1 cellular context compared by ENCODE assay signal in genomic region chr21:43789276-43790052, GRCh38.
A peak's percentile ranks its signal among the peaks of the same experiment; 100 is the strongest.
TF ChIP-seq lines count a peak whose summit lies in the region.

RRP1 (plus strand) TSS chr21:43789577; CDS start chr21:43789630, 53 bp downstream.

TF ChIP-seq in HepG2, 621 proteins besides CTCF, POLR2A, EP300 and RAD21 (continued from another document and continues in another):
- TF ChIP-seq ZBTB49 (CRISPR knock-in tag; IDR thresholded peaks at IDR 0.05; ENCODE audit: borderline replicate concordance), result 0 out of 2 replicates have a peak, but pooled peaks have one; percentile 9
- TF ChIP-seq MIXL1 (CRISPR knock-in tag; IDR thresholded peaks at IDR 0.05), result peak; percentile 37; the same call in 1 of the 2 replicates
- TF ChIP-seq, protein P1, sequence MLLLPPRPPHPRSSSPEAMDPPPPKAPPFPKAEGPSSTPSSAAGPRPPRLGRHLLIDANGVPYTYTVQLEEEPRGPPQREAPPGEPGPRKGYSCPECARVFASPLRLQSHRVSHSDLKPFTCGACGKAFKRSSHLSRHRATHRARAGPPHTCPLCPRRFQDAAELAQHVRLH (CRISPR knock-in tag; IDR thresholded peaks at IDR 0.05; ENCODE audit: borderline replicate concordance, low read depth), result peak; percentile 75; the same call in 1 of the 2 replicates
- peak; percentile 84 for TF ChIP-seq GABPB1 (CRISPR knock-in tag; IDR thresholded peaks at IDR 0.05)
- TF ChIP-seq ZNF543 (CRISPR knock-in tag; IDR thresholded peaks at IDR 0.05), result no peak; the same call in 1 of the 2 replicates
- TF ChIP-seq SATB2 (CRISPR knock-in tag; IDR thresholded peaks at IDR 0.05), result no peak
- TF ChIP-seq ZNF274 (CRISPR knock-in tag; IDR thresholded peaks at IDR 0.05), result peak; percentile 44
- no peak for TF ChIP-seq ZNF232 (CRISPR knock-in tag; IDR thresholded peaks at IDR 0.05; ENCODE audit: borderline replicate concordance)
- no peak for TF ChIP-seq FLYWCH1 (CRISPR knock-in tag; IDR thresholded peaks at IDR 0.05)
- peak; percentile 80; the same call in 1 of the 2 replicates for TF ChIP-seq ZBTB7A (CRISPR knock-in tag; IDR thresholded peaks at IDR 0.05)
- TF ChIP-seq MTA3 (CRISPR knock-in tag; IDR thresholded peaks at IDR 0.05), result no peak
- TF ChIP-seq ZZZ3 (CRISPR knock-in tag; IDR thresholded peaks at IDR 0.05; ENCODE audit: borderline replicate concordance), result no peak
- TF ChIP-seq ZNF530 (CRISPR knock-in tag; IDR thresholded peaks at IDR 0.05; ENCODE audit: low read depth), result no peak
- TF ChIP-seq, protein P2, sequence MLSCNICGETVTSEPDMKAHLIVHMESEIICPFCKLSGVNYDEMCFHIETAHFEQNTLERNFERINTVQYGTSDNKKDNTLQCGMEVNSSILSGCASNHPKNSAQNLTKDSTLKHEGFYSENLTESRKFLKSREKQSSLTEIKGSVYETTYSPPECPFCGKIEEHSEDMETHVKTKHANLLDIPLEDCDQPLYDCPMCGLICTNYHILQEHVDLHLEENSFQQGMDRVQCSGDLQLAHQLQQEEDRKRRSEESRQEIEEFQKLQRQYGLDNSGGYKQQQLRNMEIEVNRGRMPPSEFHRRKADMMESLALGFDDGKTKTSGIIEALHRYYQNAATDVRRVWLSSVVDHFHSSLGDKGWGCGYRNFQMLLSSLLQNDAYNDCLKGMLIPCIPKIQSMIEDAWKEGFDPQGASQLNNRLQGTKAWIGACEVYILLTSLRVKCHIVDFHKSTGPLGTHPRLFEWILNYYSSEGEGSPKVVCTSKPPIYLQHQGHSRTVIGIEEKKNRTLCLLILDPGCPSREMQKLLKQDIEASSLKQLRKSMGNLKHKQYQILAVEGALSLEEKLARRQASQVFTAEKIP (CRISPR knock-in tag; IDR thresholded peaks at IDR 0.05; ENCODE audit: borderline replicate concordance), result no peak
- TF ChIP-seq, protein P3, sequence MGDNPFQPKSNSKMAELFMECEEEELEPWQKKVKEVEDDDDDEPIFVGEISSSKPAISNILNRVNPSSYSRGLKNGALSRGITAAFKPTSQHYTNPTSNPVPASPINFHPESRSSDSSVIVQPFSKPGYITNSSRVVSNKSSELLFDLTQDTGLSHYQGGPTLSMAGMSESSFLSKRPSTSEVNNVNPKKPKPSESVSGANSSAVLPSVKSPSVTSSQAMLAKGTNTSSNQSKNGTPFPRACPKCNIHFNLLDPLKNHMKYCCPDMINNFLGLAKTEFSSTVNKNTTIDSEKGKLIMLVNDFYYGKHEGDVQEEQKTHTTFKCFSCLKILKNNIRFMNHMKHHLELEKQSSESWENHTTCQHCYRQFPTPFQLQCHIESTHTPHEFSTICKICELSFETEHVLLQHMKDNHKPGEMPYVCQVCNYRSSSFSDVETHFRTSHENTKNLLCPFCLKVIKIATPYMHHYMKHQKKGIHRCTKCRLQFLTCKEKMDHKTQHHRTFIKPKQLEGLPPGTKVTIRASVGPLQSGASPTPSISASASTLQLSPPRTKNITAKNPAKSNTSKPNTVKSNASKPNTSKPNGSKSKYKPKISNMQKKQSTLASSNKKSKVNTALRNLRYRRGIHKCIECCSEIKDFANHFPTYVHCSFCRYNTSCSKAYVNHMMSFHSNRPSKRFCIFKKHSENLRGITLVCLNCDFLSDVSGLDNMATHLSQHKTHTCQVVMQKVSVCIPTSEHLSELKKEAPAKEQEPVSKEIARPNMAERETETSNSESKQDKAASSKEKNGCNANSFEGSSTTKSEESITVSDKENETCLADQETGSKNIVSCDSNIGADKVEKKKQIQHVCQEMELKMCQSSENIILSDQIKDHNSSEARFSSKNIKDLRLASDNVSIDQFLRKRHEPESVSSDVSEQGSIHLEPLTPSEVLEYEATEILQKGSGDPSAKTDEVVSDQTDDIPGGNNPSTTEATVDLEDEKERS (CRISPR knock-in tag; IDR thresholded peaks at IDR 0.05), result no peak
- TF ChIP-seq, protein P4, sequence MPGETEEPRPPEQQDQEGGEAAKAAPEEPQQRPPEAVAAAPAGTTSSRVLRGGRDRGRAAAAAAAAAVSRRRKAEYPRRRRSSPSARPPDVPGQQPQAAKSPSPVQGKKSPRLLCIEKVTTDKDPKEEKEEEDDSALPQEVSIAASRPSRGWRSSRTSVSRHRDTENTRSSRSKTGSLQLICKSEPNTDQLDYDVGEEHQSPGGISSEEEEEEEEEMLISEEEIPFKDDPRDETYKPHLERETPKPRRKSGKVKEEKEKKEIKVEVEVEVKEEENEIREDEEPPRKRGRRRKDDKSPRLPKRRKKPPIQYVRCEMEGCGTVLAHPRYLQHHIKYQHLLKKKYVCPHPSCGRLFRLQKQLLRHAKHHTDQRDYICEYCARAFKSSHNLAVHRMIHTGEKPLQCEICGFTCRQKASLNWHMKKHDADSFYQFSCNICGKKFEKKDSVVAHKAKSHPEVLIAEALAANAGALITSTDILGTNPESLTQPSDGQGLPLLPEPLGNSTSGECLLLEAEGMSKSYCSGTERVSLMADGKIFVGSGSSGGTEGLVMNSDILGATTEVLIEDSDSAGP (CRISPR knock-in tag; IDR thresholded peaks at IDR 0.05; ENCODE audit: borderline replicate concordance), result peak; percentile 68
- TF ChIP-seq ZNF235 (CRISPR knock-in tag; IDR thresholded peaks at IDR 0.05; ENCODE audit: borderline replicate concordance), result peak; percentile 96
- peak; percentile 97 for TF ChIP-seq SAP130 (CRISPR knock-in tag; IDR thresholded peaks at IDR 0.05; ENCODE audit: low read depth)
- TF ChIP-seq KDM6A (CRISPR knock-in tag; IDR thresholded peaks at IDR 0.05; ENCODE audit: low read depth), result no peak
- no peak for TF ChIP-seq TEAD2 (CRISPR knock-in tag; IDR thresholded peaks at IDR 0.05)
- TF ChIP-seq PBX2 (CRISPR knock-in tag; IDR thresholded peaks at IDR 0.05), result no peak
- TF ChIP-seq ARNT (IDR thresholded peaks at IDR 0.05), result no peak
- TF ChIP-seq ZFX (CRISPR knock-in tag; IDR thresholded peaks at IDR 0.05; ENCODE audit: low read depth), result peak; percentile 83
- TF ChIP-seq MBD4 (IDR thresholded peaks at IDR 0.05; ENCODE audit: borderline replicate concordance, low read length), result no peak
- no peak for TF ChIP-seq ZNF468 (CRISPR knock-in tag; IDR thresholded peaks at IDR 0.05)
- TF ChIP-seq ZXDC (CRISPR knock-in tag; IDR thresholded peaks at IDR 0.05), result no peak
- TF ChIP-seq NFYC (CRISPR knock-in tag; IDR thresholded peaks at IDR 0.05), result peak; percentile 42; the same call in 1 of the 2 replicates
- TF ChIP-seq ZMYM2 (CRISPR knock-in tag; IDR thresholded peaks at IDR 0.05), result no peak
- TF ChIP-seq GMEB2 (CRISPR knock-in tag; IDR thresholded peaks at IDR 0.05; ENCODE audit: low read depth), result 0 out of 2 replicates have a peak, but pooled peaks have one; percentile 42
- TF ChIP-seq THAP8 (CRISPR knock-in tag; IDR thresholded peaks at IDR 0.05; ENCODE audit: borderline replicate concordance), result no peak
- TF ChIP-seq RNF219 (CRISPR knock-in tag; IDR thresholded peaks at IDR 0.05), result no peak
- no peak for TF ChIP-seq ZBTB21 (CRISPR knock-in tag; IDR thresholded peaks at IDR 0.05)
- no peak for TF ChIP-seq JDP2 (CRISPR knock-in tag; IDR thresholded peaks at IDR 0.05; ENCODE audit: borderline replicate concordance)
- TF ChIP-seq ZNF138 (CRISPR knock-in tag; IDR thresholded peaks at IDR 0.05; ENCODE audit: low read depth), result no peak
- TF ChIP-seq, protein P5, sequence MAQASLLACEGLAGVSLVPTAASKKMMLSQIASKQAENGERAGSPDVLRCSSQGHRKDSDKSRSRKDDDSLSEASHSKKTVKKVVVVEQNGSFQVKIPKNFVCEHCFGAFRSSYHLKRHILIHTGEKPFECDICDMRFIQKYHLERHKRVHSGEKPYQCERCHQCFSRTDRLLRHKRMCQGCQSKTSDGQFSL (CRISPR knock-in tag; IDR thresholded peaks at IDR 0.05), result no peak
- TF ChIP-seq HNRNPUL1 (IDR thresholded peaks at IDR 0.05; ENCODE audit: low read depth, low read length), result no peak
- TF ChIP-seq ZBTB10 (CRISPR knock-in tag; IDR thresholded peaks at IDR 0.05; ENCODE audit: borderline replicate concordance), result no peak
- TF ChIP-seq HDAC6 (IDR thresholded peaks at IDR 0.05; ENCODE audit: low read depth, low read length), result no peak
- TF ChIP-seq RFX1 (IDR thresholded peaks at IDR 0.05), result no peak
- TF ChIP-seq SRSF1 (optimal IDR thresholded peaks at IDR 0.05; ENCODE audit: low read depth, low read length), result no peak
